Comparison of ENCODE assay signal across 22 cellular contexts in genomic region chr22:28935140-28935539, GRCh38. TPM values are rescaled to one million over a fixed set of nuclear protein-coding genes. Genes with fewer than 3 reads are reported as not detected.
DNase-seq lines count a peak whose midpoint lies in the region; ATAC-seq, FAIRE-seq and TF ChIP-seq lines count a peak whose summit lies in the region.
"Had no signal": no experiment of that assay in that cellular context is flagged by ENCODE, and none has a peak within 500 bp of the region (broad histone marks: within the 10 kb centered on the region; RNA-seq: fewer than 3 reads in every experiment).

No MANE protein-coding gene starts in this region.

- H3K4me2 ChIP-seq in HepG2 (ENCODE audit: low read depth, low read length) (no peak overlapping the region), osteoblast (ENCODE audit: insufficient read depth, low read length) (no peak overlapping the region)
- H3K4me2 ChIP-seq: PC-9 had no signal

- H3K9me3 ChIP-seq in HepG2 (ENCODE audit: low read length) (no peaks in the 10 kb centered on the region), right lobe of liver (no peaks in the 10 kb centered on the region), osteoblast (ENCODE audit: low read depth, low read length) (no peaks in the 10 kb centered on the region)
- H3K9me3 ChIP-seq: BE2C, MG63 had no signal

- peaks cover 84% of the 10 kb centered on the region for H3K4me1 Mint-ChIP-seq in nephron

- peaks cover 98% of the 10 kb centered on the region for H3K79me2 ChIP-seq in HepG2 (ENCODE audit: insufficient read depth, low read length)
- H3K79me2 ChIP-seq in osteoblast (ENCODE audit: insufficient read depth, low read length), result peaks cover 13% of the 10 kb centered on the region

- H3K9ac ChIP-seq in HepG2 (ENCODE audit: insufficient read depth, low read depth, low read length), result no peak overlapping the region
- H3K9ac ChIP-seq: GM23248 had no signal

- peak overlapping the region; percentile 70 to 84 (median 74) for H3K27ac Mint-ChIP-seq in nephron
- H3K27ac Mint-ChIP-seq: CD4-positive, CD25-positive, alpha-beta regulatory T cell had no signal

- no peak for TF ChIP-seq POLR2A in HepG2 (IDR thresholded peaks at IDR 0.05; ENCODE audit: insufficient read depth in 1 of 2, low read depth in 2 of 2, low read length in 2 of 2)
- TF ChIP-seq POLR2A in right lobe of liver (IDR thresholded peaks at IDR 0.05), result no peak

- peaks cover 3% of the 10 kb centered on the region for H3K36me3 Mint-ChIP-seq in nephron (ENCODE audit: low read depth)
- H3K36me3 Mint-ChIP-seq: CD4-positive, CD25-positive, alpha-beta regulatory T cell had no signal

- TF ChIP-seq EP300 in HepG2 (IDR thresholded peaks at IDR 0.05; ENCODE audit: low read depth in 2 of 2, low read length in 2 of 2) (no peak), HepG2 (CRISPR knock-in tag; IDR thresholded peaks at IDR 0.05; ENCODE audit: borderline replicate concordance) (no peak)

- ATAC-seq in HepG2 (no peak), right lobe of liver (no peak)

- no peak for TF ChIP-seq RAD21 in HepG2 (CRISPR knock-in tag; IDR thresholded peaks at IDR 0.05)

- H3K27me3 ChIP-seq in HepG2 (ENCODE audit: control insufficient read depth in 1 of 2, insufficient read depth in 2 of 2, low read length in 2 of 2), result no peaks in the 10 kb centered on the region
- no peaks in the 10 kb centered on the region for H3K27me3 ChIP-seq in right lobe of liver
- no peaks in the 10 kb centered on the region for H3K27me3 ChIP-seq in osteoblast (ENCODE audit: insufficient read depth, low read length)
- H3K27me3 ChIP-seq: BE2C, MG63 had no signal

- H3K4me3 ChIP-seq in HepG2 (replicated peaks in 1 of 3; ENCODE audit: insufficient read depth in 1 of 3, low read depth in 2 of 3, low read length in 3 of 3) (no peak overlapping the region), right lobe of liver (no peak overlapping the region), osteoblast (ENCODE audit: insufficient read depth, low read length) (no peak overlapping the region)
- H3K4me3 ChIP-seq: GM23248, MG63, PC-9 had no signal

- no peaks in the 10 kb centered on the region for H3K9me3 Mint-ChIP-seq in nephron

- POLR2A ChIA-PET in HepG2 (lab: Yijun Ruan, JAX), result interaction anchor here (1.8 kb wide), 1 partner anchor 14 kb away, joined by 5 read pairs; no protein-coding TSS in a partner anchor

- H3K27ac ChIP-seq in HepG2 (ENCODE audit: extremely low read length, insufficient read depth, low read length), result peak overlapping the region; percentile 41
- peak overlapping the region in 1 of 3 donors; percentile 6 for H3K27ac ChIP-seq in right lobe of liver
- peak overlapping the region; percentile 22 for H3K27ac ChIP-seq in cingulate gyrus (ENCODE audit: low read depth, low read length)
- no peak overlapping the region for H3K27ac ChIP-seq in osteoblast (ENCODE audit: low read depth, low read length)
- H3K27ac ChIP-seq: GM23248, PC-9, RWPE1 had no signal

- peaks cover 7 to 27% of the 10 kb centered on the region in 2 experiments for H3K36me3 ChIP-seq in HepG2 (replicated peaks in 1 of 2; ENCODE audit: control insufficient read depth in 1 of 2, insufficient read depth in 2 of 2, low read length in 2 of 2)
- H3K36me3 ChIP-seq in right lobe of liver, result no peaks in the 10 kb centered on the region
- H3K36me3 ChIP-seq in osteoblast (ENCODE audit: insufficient read depth, low read length), result no peaks in the 10 kb centered on the region
- H3K36me3 ChIP-seq: BE2C, MG63 had no signal

- H4K20me1 ChIP-seq in HepG2 (ENCODE audit: insufficient read depth, low read length), result peaks cover 16% of the 10 kb centered on the region
- H4K20me1 ChIP-seq in osteoblast (ENCODE audit: insufficient read depth, low read length), result peaks cover 25% of the 10 kb centered on the region

- H3K4me1 ChIP-seq in HepG2 (ENCODE audit: insufficient read depth, low read length), result peaks cover 97% of the 10 kb centered on the region
- peaks cover 0 to 51% (median 13%) of the 10 kb centered on the region in 4 donors for H3K4me1 ChIP-seq in right lobe of liver
- no peaks in the 10 kb centered on the region for H3K4me1 ChIP-seq in osteoblast (ENCODE audit: insufficient read depth, low read length)

- CTCF ChIA-PET in HepG2 (lab: Yijun Ruan, JAX; ENCODE audit: low intra/inter-chr PET ratio, low total read pairs), result no interaction called here

- no TSS peak for BruUV-seq in HepG2 (replicated peaks; lab: Mats Ljungman, UMichigan)

- H2AFZ ChIP-seq in HepG2 (ENCODE audit: low read length), result no peak overlapping the region
- H2AFZ ChIP-seq in osteoblast (ENCODE audit: low read length), result no peak overlapping the region
- H2AFZ ChIP-seq: GM23248, PC-9 had no signal

- H3K27me3 Mint-ChIP-seq in nephron (ENCODE audit: low read depth), result no peaks in the 10 kb centered on the region

- intact Hi-C loops in HepG2 (cut with micrococcal nuclease; ENCODE audit: unreplicated experiment) (no loop called here), right lobe of liver (cut with DNase I) (no loop called here)

- no peak for TF ChIP-seq CTCF in HepG2 (CRISPR knock-in tag; IDR thresholded peaks at IDR 0.05)
- TF ChIP-seq CTCF in right lobe of liver (IDR thresholded peaks at IDR 0.05), result no peak
- TF ChIP-seq CTCF in nephron (IDR thresholded peaks at IDR 0.05; ENCODE audit: unreplicated experiment in 3 of 3), result no peak
- TF ChIP-seq CTCF in osteoblast (IDR thresholded peaks at IDR 0.05; ENCODE audit: extremely low read depth, low read depth, low read length), result no peak

- no peak for FAIRE-seq in HepG2 (lab: Jason Lieb, UNC)
- FAIRE-seq: G401.6 had no signal

- in situ Hi-C loops in HepG2 (cut with HindIII; ENCODE audit: extremely low pct_ligation_motif_present, low pct_unique_long_range_greater_than_20kb), result no loop called here

- DNase-seq in HepG2 (ENCODE audit: low spot score) (no peak), right lobe of liver (no peak), NCI-H345 (lab: John Stamatoyannopoulos, UW) (no peak), SW480 (ENCODE audit: low spot score) (no peak), osteoblast (ENCODE audit: insufficient read length, low spot score, missing footprints) (no peak)
- DNase-seq in stimulated activated CD4-positive, alpha-beta T cell treated with anti-CD3 and anti-CD28 coated beads, Interleukin-4, amount 100 ng/mL, for 4 hours, result no peak
- DNase-seq: 8988T; BE2C; CD4-positive, CD25-positive, alpha-beta regulatory T cell; COR-L47; GM23248; MG63; NCI-H1048; NCI-H1436; NCI-H1930; NCI-H226; NCI-H524 treated with DMSO at 0.1 percent for 48 hours; PC-9 had no signal

- H3K4me3 Mint-ChIP-seq in nephron, result no peak overlapping the region
- H3K4me3 Mint-ChIP-seq: CD4-positive, CD25-positive, alpha-beta regulatory T cell had no signal

- 84% methylated on average over 4 of the region's 4 CpGs for WGBS in HepG2 (ENCODE audit: low lambda C conversion rate)
- 70% methylated on average over 4 of the region's 4 CpGs for whole genome bisulfite sequencing in right lobe of liver (ENCODE audit: insufficient coverage, low coverage, low lambda C conversion rate, missing lambda C conversion rate)

TF ChIP-seq in HepG2, 621 proteins besides CTCF, POLR2A, EP300 and RAD21 (continues in another document):
- TF ChIP-seq ZNF383 (CRISPR knock-in tag; IDR thresholded peaks at IDR 0.05; ENCODE audit: borderline replicate concordance) (no peak), ZNF446 (CRISPR knock-in tag; IDR thresholded peaks at IDR 0.05) (no peak), ZNF709 (CRISPR knock-in tag; IDR thresholded peaks at IDR 0.05) (no peak), BCL6 (CRISPR knock-in tag; IDR thresholded peaks at IDR 0.05) (no peak), IKZF1 (IDR thresholded peaks at IDR 0.05) (no peak)

RNA-seq across cellular contexts. Expression of gene ZNRF3, which starts 51.8 kb away (rescaled TPM):
- total RNA-seq in HepG2 (2016; rRNA removed; fragmentation: Illumina TruSeq; extraction: Trizol) (17.6 and 36.7 TPM in 2 replicates), right lobe of liver (1 to 10 TPM; 5.8 to 9.2 (median 6.9) TPM), osteoblast (4.7 and 6.9 TPM in 2 replicates)
- total RNA-seq in HepG2 (2016; cell fraction: cytosol; rRNA removed; fragmentation: Illumina TruSeq; extraction: Trizol; ENCODE audit: low read depth), result 6.8 and 7.3 TPM in 2 replicates
- total RNA-seq in HepG2 (2016; cell fraction: insoluble cytoplasmic fraction; rRNA removed; fragmentation: Illumina TruSeq; extraction: Trizol), result 15.3 and 36.6 TPM in 2 replicates
- 18.5 and 19.0 TPM in 2 replicates for total RNA-seq in HepG2 (2016; cell fraction: membrane; rRNA removed; fragmentation: Illumina TruSeq; extraction: Trizol)
- 35.5 and 42.6 TPM in 2 replicates for total RNA-seq in HepG2 (2016; cell fraction: nucleus; rRNA removed; fragmentation: Illumina TruSeq; extraction: Trizol)
- polyA plus RNA-seq in HepG2 (2011; rRNA removed), result 17.4 and 20.3 TPM in 2 replicates
- polyA plus RNA-seq in HepG2 (2011; cell fraction: cytosol; rRNA removed), result 12.9 and 24.5 TPM in 2 replicates
- polyA plus RNA-seq in HepG2 (2011; cell fraction: nucleus; rRNA removed), result 30.8 and 41.2 TPM in 2 replicates
- polyA plus RNA-seq in HepG2 (2012), result 19.0 and 20.9 TPM in 2 replicates
- 3.0 and 3.4 TPM in 2 replicates for polyA plus RNA-seq in HepG2 (2016; cell fraction: cytosol; fragmentation: Illumina TruSeq; extraction: Trizol; ENCODE audit: low read depth)
- polyA plus RNA-seq in HepG2 (2016; cell fraction: insoluble cytoplasmic fraction; fragmentation: Illumina TruSeq; extraction: Trizol; ENCODE audit: low read depth), result 14.9 and 16.9 TPM in 2 replicates
- polyA plus RNA-seq in HepG2 (2016; cell fraction: membrane; fragmentation: Illumina TruSeq; extraction: Trizol; ENCODE audit: low read depth), result 7.9 and 8.5 TPM in 2 replicates
- 54.3 and 62.4 TPM in 2 replicates for polyA plus RNA-seq in HepG2 (2016; cell fraction: nucleus; fragmentation: Illumina TruSeq; extraction: Trizol; ENCODE audit: insufficient read depth, low read depth)
- 2.0 and 68.2 TPM in 2 replicates for polyA minus RNA-seq in HepG2 (2011; rRNA and poly(A)+ RNA removed; ENCODE audit: low replicate concordance)
- polyA minus RNA-seq in HepG2 (2011; cell fraction: cytosol; rRNA and poly(A)+ RNA removed), result 28.7 and 38.5 TPM in 2 replicates
- 19.8 and 22.1 TPM in 2 replicates for polyA minus RNA-seq in HepG2 (2011; cell fraction: nucleus; rRNA and poly(A)+ RNA removed)
